ENCODE assay signal across 6 cellular contexts in genomic region chr16:23508589-23509440, GRCh38. TPM values are rescaled to one million over a fixed set of nuclear protein-coding genes. Genes with fewer than 3 reads are reported as not detected.
DNase-seq lines count a peak whose midpoint lies in the region; FAIRE-seq and TF ChIP-seq lines count a peak whose summit lies in the region.
"Had no signal": no experiment of that assay in that cellular context is flagged by ENCODE, and none has a peak within 500 bp of the region (broad histone marks: within the 10 kb centered on the region; RNA-seq: fewer than 3 reads in every experiment).

No MANE protein-coding gene starts in this region.

- no peaks in the 10 kb centered on the region for H3K9me3 ChIP-seq in Karpas-422 (ENCODE audit: low read length)
- H3K9me3 ChIP-seq in astrocyte (ENCODE audit: insufficient read depth, low read depth, low read length): no peaks in the 10 kb centered on the region
- no peaks in the 10 kb centered on the region for H3K9me3 ChIP-seq in muscle layer of duodenum (ENCODE audit: control insufficient read depth in 1 of 2, low read length in 2 of 2)

- no peak for TF ChIP-seq CTCF in astrocyte (IDR thresholded peaks at IDR 0.05; ENCODE audit: insufficient read depth, low read depth, low read length)

- peaks cover 9% of the 10 kb centered on the region for H3K36me3 Mint-ChIP-seq in astrocyte (ENCODE audit: low read depth, unreplicated experiment)

- peaks cover 15% of the 10 kb centered on the region for H3K36me3 ChIP-seq in Karpas-422 (ENCODE audit: insufficient read depth, low read length)
- no peaks in the 10 kb centered on the region for H3K36me3 ChIP-seq in astrocyte (ENCODE audit: insufficient read depth, low read length)
- no peaks in the 10 kb centered on the region for H3K36me3 ChIP-seq in muscle layer of duodenum (ENCODE audit: control insufficient read depth in 1 of 2, insufficient read depth in 2 of 2, low read length in 2 of 2)

- peak overlapping the region; percentile 88 for H3K27ac Mint-ChIP-seq in astrocyte (ENCODE audit: unreplicated experiment)

- H3K4me3 ChIP-seq in Karpas-422 (ENCODE audit: low read length) (peak overlapping the region; percentile 99), astrocyte (ENCODE audit: insufficient read depth, low read depth, low read length) (peak overlapping the region; percentile 69), muscle layer of duodenum (ENCODE audit: low read depth in 1 of 2, low read length in 2 of 2) (peak overlapping the region; percentile 68 to 73)

- H3K9ac ChIP-seq in Karpas-422 (ENCODE audit: low read length) (peak overlapping the region; percentile 92), astrocyte (ENCODE audit: low read length) (peak overlapping the region; percentile 83)

- H2AFZ ChIP-seq in Karpas-422 (ENCODE audit: low read length): no peak overlapping the region
- no peak overlapping the region for H2AFZ ChIP-seq in astrocyte (ENCODE audit: low read depth, low read length)

- peaks cover 48% of the 10 kb centered on the region for H4K20me1 ChIP-seq in Karpas-422 (ENCODE audit: insufficient read depth, low read depth, low read length)
- peaks cover 56% of the 10 kb centered on the region for H4K20me1 ChIP-seq in astrocyte (ENCODE audit: insufficient read depth, low read length)

- H3K4me2 ChIP-seq in Karpas-422 (ENCODE audit: low read depth, low read length, poor library complexity, severe bottlenecking): peak overlapping the region; percentile 88
- peak overlapping the region; percentile 88 for H3K4me2 ChIP-seq in astrocyte (ENCODE audit: low read length)

- peaks cover 67% of the 10 kb centered on the region for H3K79me2 ChIP-seq in Karpas-422 (ENCODE audit: low read length)
- peaks cover 40% of the 10 kb centered on the region for H3K79me2 ChIP-seq in astrocyte (ENCODE audit: insufficient read depth, low read length)

- peaks cover 36% of the 10 kb centered on the region for H3K4me1 Mint-ChIP-seq in astrocyte (ENCODE audit: low read depth, unreplicated experiment)

- peaks cover 3% of the 10 kb centered on the region for H3K9me3 Mint-ChIP-seq in astrocyte (ENCODE audit: unreplicated experiment)

- no peaks in the 10 kb centered on the region for H3K9me2 ChIP-seq in Karpas-422 (replicated peaks; ENCODE audit: insufficient read depth, low read length)

- H3K27ac ChIP-seq in Karpas-422 (ENCODE audit: low read length): peak overlapping the region; percentile 90
- no peak overlapping the region for H3K27ac ChIP-seq in astrocyte (ENCODE audit: low read depth, low read length)
- peak overlapping the region; percentile 36 for H3K27ac ChIP-seq in muscle layer of duodenum (ENCODE audit: low read length)

- H3K4me1 ChIP-seq in Karpas-422 (ENCODE audit: low read length): peaks cover 78% of the 10 kb centered on the region
- peaks cover 38% of the 10 kb centered on the region for H3K4me1 ChIP-seq in astrocyte (ENCODE audit: insufficient read depth, low read length)
- peaks cover 3 to 33% of the 10 kb centered on the region in 2 donors for H3K4me1 ChIP-seq in muscle layer of duodenum (ENCODE audit: control insufficient read depth in 1 of 2, insufficient read depth in 2 of 2, low read length in 2 of 2)

- H3K27me3 ChIP-seq in Karpas-422 (ENCODE audit: low read length) (no peaks in the 10 kb centered on the region), astrocyte (ENCODE audit: insufficient read depth, low read length) (no peaks in the 10 kb centered on the region), muscle layer of duodenum (ENCODE audit: low read depth, low read length) (no peaks in the 10 kb centered on the region)

- DNase-seq in Karpas-422 (peak; percentile 51), astrocyte (ENCODE audit: low read depth) (peak; percentile 11), SIG-M5 treated with dmso at 0.1 percent for 504 hours (lab: John Stamatoyannopoulos, UW; ENCODE audit: unreplicated experiment) (no peak)
- no peak for DNase-seq in activated CD4-positive, alpha-beta T cell treated with anti-CD3 and anti-CD28 coated beads for 48 hours

- H3K27me3 Mint-ChIP-seq in astrocyte (ENCODE audit: low read depth, unreplicated experiment): no peaks in the 10 kb centered on the region

- FAIRE-seq in astrocyte (lab: Jason Lieb, UNC): no peak
- FAIRE-seq: endometrium had no signal

- peak overlapping the region; percentile 93 for H3K4me3 Mint-ChIP-seq in astrocyte (ENCODE audit: unreplicated experiment)

RNA-seq across cellular contexts. Expression of gene GGA2, which starts 1.5 kb away (rescaled TPM):
- 109 and 123 TPM in 2 replicates for total RNA-seq in Karpas-422 (2014; rRNA removed; shearing (Covaris generic); ENCODE audit: low replicate concordance)
- 74.2 and 84.0 TPM in 2 replicates for total RNA-seq in astrocyte

RNA-seq across cellular contexts. Expression of gene EARS2, which starts 48.3 kb away (rescaled TPM):
- 25.5 and 27.9 TPM in 2 replicates for total RNA-seq in Karpas-422 (2014; rRNA removed; shearing (Covaris generic); ENCODE audit: low replicate concordance)
- 19.4 and 24.4 TPM in 2 replicates for total RNA-seq in astrocyte

RNA-seq across cellular contexts. Expression of gene UBFD1, which starts 48.7 kb away (rescaled TPM):
- total RNA-seq in Karpas-422 (2014; rRNA removed; shearing (Covaris generic); ENCODE audit: low replicate concordance): 43.1 and 69.5 TPM in 2 replicates
- 144 and 146 TPM in 2 replicates for total RNA-seq in astrocyte

RNA-seq across cellular contexts. Expression of gene COG7, which starts 55.8 kb away (rescaled TPM):
- 18.6 and 21.3 TPM in 2 replicates for total RNA-seq in Karpas-422 (2014; rRNA removed; shearing (Covaris generic); ENCODE audit: low replicate concordance)
- 17.9 and 19.8 TPM in 2 replicates for total RNA-seq in astrocyte

Comparison
In these comparisons a context has a peak if more than half of its experiments do, and no peak if none do; other contexts are left out.
1. DNase-seq: peak in Karpas-422 (single experiment) and astrocyte (single experiment); none in SIG-M5 treated with dmso at 0.1 percent for 504 hours (single experiment) and activated CD4-positive, alpha-beta T cell treated with anti-CD3 and anti-CD28 coated beads for 48 hours (single experiment).
2. Peak in every context shown above with its lines, with median percentiles within 50 percentile points of each other: H3K4me3 ChIP-seq.